In genomic region chr9:104177003-104177611, GRCh38 we compare ENCODE assay signal across 8 cellular contexts.
A peak's percentile ranks its signal among the peaks of the same experiment; 100 is the strongest.
DNase-seq lines count a peak whose midpoint lies in the region; ATAC-seq and TF ChIP-seq lines count a peak whose summit lies in the region.

No MANE protein-coding gene starts in this region.

- intact Hi-C loops in left colon (cut with DNase I, micrococcal nuclease) (no loop called here), head of caudate nucleus (cut with DNase I) (no loop called here)

- DNase-seq in GM10266 (ENCODE audit: extremely low spot score) (no peak), RPMI8226 (peak; percentile 4), left colon (no peak), epidermal melanocyte (ENCODE audit: insufficient read length, low spot score) (no peak), head of caudate nucleus (no peak), NCI-H2227 treated with DMSO at 0.1 percent for 48 hours (lab: John Stamatoyannopoulos, UW) (no peak)
- DNase-seq in stimulated activated naive CD8-positive, alpha-beta T cell treated with anti-CD3 and anti-CD28 coated beads, Interleukin-15, Interleukin-2, amounts not matched to agents 100 U/mL and 50 U/mL, for 24 hours = no peak

- ATAC-seq in HG02885 (IDR thresholded peaks at IDR 0.05; ENCODE audit: poor library complexity, unreplicated experiment) (peak; percentile 61), left colon (peak; percentile 68)
- no peak for ATAC-seq in stimulated activated naive CD8-positive, alpha-beta T cell treated with anti-CD3 and anti-CD28 coated beads, Interleukin-15, Interleukin-2, amounts not matched to agents 100 U/mL and 50 U/mL, for 24 hours

- TF ChIP-seq CTCF in GM10266 (IDR thresholded peaks at IDR 0.05; ENCODE audit: control insufficient read depth, insufficient read depth, low read depth, missing control alignments) = peak; percentile 42
